In the genomic region with DNA sequence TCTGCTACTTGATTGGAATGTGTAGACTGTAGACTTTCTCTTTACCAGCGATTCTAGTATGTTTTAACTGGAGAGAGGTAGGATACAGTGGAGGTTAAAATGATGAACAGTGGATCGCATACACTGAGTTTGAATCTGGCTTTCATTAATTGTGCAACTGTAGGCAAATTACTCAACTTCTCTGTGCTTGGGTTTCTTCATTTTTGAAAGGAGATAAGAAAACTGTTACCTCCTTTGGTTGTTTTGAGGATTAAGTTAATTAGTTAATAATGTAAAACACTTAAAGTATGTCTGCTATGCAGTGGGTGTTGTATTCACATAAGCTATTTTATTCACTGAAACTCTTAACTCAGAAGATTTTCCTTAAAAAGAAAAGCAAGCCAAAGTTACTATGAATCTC, we compare ENCODE assay signal across 16 cellular contexts.
A peak's percentile ranks its signal among the peaks of the same experiment; 100 is the strongest.
DNase-seq lines count a peak whose midpoint lies in the region; ATAC-seq and TF ChIP-seq lines count a peak whose summit lies in the region.
"Had no signal": no experiment of that assay in that cellular context is flagged by ENCODE, and none has a peak within 500 bp of the region (broad histone marks: within the 10 kb centered on the region; RNA-seq: fewer than 3 reads in every experiment).

No MANE protein-coding gene starts in this region.

- H3K27ac Mint-ChIP-seq in activated CD8-positive, alpha-beta T cell treated with anti-CD3 and anti-CD28 coated beads, Interleukin-2, amount 10 ng/mL, durations not matched to agents 7 days and 5 days = no peak overlapping the region

- H4K20me1 ChIP-seq in smooth muscle cell (ENCODE audit: low read depth) = no peaks in the 10 kb centered on the region

- H3K9ac ChIP-seq in smooth muscle cell (ENCODE audit: low read depth) = no peak overlapping the region
- H3K9ac ChIP-seq: SK-N-SH had no signal

- H3K4me3 Mint-ChIP-seq in activated CD8-positive, alpha-beta T cell treated with anti-CD3 and anti-CD28 coated beads, Interleukin-2, amount 10 ng/mL, durations not matched to agents 7 days and 5 days = no peak overlapping the region

- H3K27me3 Mint-ChIP-seq in activated CD8-positive, alpha-beta T cell treated with anti-CD3 and anti-CD28 coated beads, Interleukin-2, amount 10 ng/mL, durations not matched to agents 7 days and 5 days (ENCODE audit: low read depth) = no peaks in the 10 kb centered on the region

- ATAC-seq in activated CD8-positive, alpha-beta T cell treated with anti-CD3 and anti-CD28 coated beads, Interleukin-2, amount 10 ng/mL, durations not matched to agents 7 days and 5 days = no peak
- no peak for ATAC-seq in GM18870 (IDR thresholded peaks at IDR 0.05; ENCODE audit: unreplicated experiment)
- ATAC-seq in GM21423 (IDR thresholded peaks at IDR 0.05; ENCODE audit: unreplicated experiment) = no peak

- WGBS in smooth muscle cell (ENCODE audit: low lambda C conversion rate) = 75% methylated on average over 2 of the region's 2 CpGs

- H3F3A ChIP-seq in smooth muscle cell (ENCODE audit: low read depth) = no peaks in the 10 kb centered on the region

- H3K9me3 ChIP-seq in smooth muscle cell (replicated peaks; ENCODE audit: low read depth) = no peaks in the 10 kb centered on the region
- H3K9me3 ChIP-seq: HAP-1, SK-N-SH had no signal

- peak overlapping the region; percentile 20 for H3K4me2 ChIP-seq in smooth muscle cell
- H3K4me2 ChIP-seq: SK-N-SH had no signal

- no peaks in the 10 kb centered on the region for H3K4me1 ChIP-seq in smooth muscle cell (ENCODE audit: low read depth)
- H3K4me1 ChIP-seq: HAP-1 had no signal

- POLR2A ChIA-PET in BJ (lab: Charles Lee) = no interaction called here
- POLR2A ChIA-PET in activated CD8-positive, alpha-beta T cell treated with anti-CD3 and anti-CD28 coated beads, Interleukin-2, amount 10 ng/mL, durations not matched to agents 7 days and 5 days (lab: Charles Lee) = no interaction called here

- no peaks in the 10 kb centered on the region for H3K4me1 Mint-ChIP-seq in activated CD8-positive, alpha-beta T cell treated with anti-CD3 and anti-CD28 coated beads, Interleukin-2, amount 10 ng/mL, durations not matched to agents 7 days and 5 days (ENCODE audit: low read depth)

- CTCF ChIA-PET in BJ (lab: Yijun Ruan, JAX) = no interaction called here
- CTCF ChIA-PET in activated CD8-positive, alpha-beta T cell treated with anti-CD3 and anti-CD28 coated beads, Interleukin-2, amount 10 ng/mL, durations not matched to agents 7 days and 5 days (lab: Charles Lee) = no interaction called here

- peaks cover 1% of the 10 kb centered on the region; the same call in 1 of the 2 replicates for H3K36me3 ChIP-seq in BJ (ENCODE audit: control insufficient read depth, insufficient read depth, low read length)
- peaks cover 10% of the 10 kb centered on the region for H3K36me3 ChIP-seq in smooth muscle cell (ENCODE audit: low read depth)
- H3K36me3 ChIP-seq: HAP-1 had no signal

- H3K9me3 Mint-ChIP-seq in activated CD8-positive, alpha-beta T cell treated with anti-CD3 and anti-CD28 coated beads, Interleukin-2, amount 10 ng/mL, durations not matched to agents 7 days and 5 days (ENCODE audit: insufficient read depth) = no peaks in the 10 kb centered on the region

- peak; percentile 21 for DNase-seq in BJ (ENCODE audit: low read depth)
- DNase-seq in amniotic epithelial cell (ENCODE audit: low read depth) = peak; percentile 62
- DNase-seq in fibroblast of the aortic adventitia (ENCODE audit: low read depth) = peak; percentile 21
- DNase-seq in smooth muscle cell (lab: John Stamatoyannopoulos, UW; ENCODE audit: unreplicated experiment) = no peak
- no peak for DNase-seq in activated CD8-positive, alpha-beta T cell treated with anti-CD3 and anti-CD28 coated beads, Interleukin-2, amount 10 ng/mL, durations not matched to agents 7 days and 5 days
- DNase-seq in GM19240 (ENCODE audit: insufficient read length, low spot score) = no peak
- DNase-seq: C1 segment of cervical spinal cord; GF-D8; NCI-H446; NCI-H69; NK-92 treated with Interleukin-12 subunit alpha and Interleukin-12 subunit beta, amount 100 ng/mL, for 24 hours; SHP77; SK-N-SH had no signal

- H3K36me3 Mint-ChIP-seq in activated CD8-positive, alpha-beta T cell treated with anti-CD3 and anti-CD28 coated beads, Interleukin-2, amount 10 ng/mL, durations not matched to agents 7 days and 5 days (ENCODE audit: low read depth) = peaks cover 6% of the 10 kb centered on the region

- H3K27me3 ChIP-seq in BJ (ENCODE audit: control insufficient read depth, insufficient read depth, low read length) = no peaks in the 10 kb centered on the region
- no peaks in the 10 kb centered on the region for H3K27me3 ChIP-seq in smooth muscle cell (ENCODE audit: low read depth)

- H2AFZ ChIP-seq in smooth muscle cell (ENCODE audit: low read depth) = no peak overlapping the region

- H3K4me3 ChIP-seq in BJ (ENCODE audit: low read depth, low read length) (no peak overlapping the region), fibroblast of the aortic adventitia (ENCODE audit: low read depth, low read length) (no peak overlapping the region), smooth muscle cell (no peak overlapping the region)
- H3K4me3 ChIP-seq: HAP-1 had no signal

- peak overlapping the region; percentile 1 for H3K27ac ChIP-seq in smooth muscle cell (ENCODE audit: low read depth)

- H3K79me2 ChIP-seq in smooth muscle cell (ENCODE audit: low read depth) = no peaks in the 10 kb centered on the region

- TF ChIP-seq CTCF in BJ (IDR thresholded peaks at IDR 0.05; ENCODE audit: insufficient read depth, low read depth, low read length) = no peak
- TF ChIP-seq CTCF in fibroblast of the aortic adventitia (IDR thresholded peaks at IDR 0.05; ENCODE audit: insufficient read depth, low read length) = no peak
- no peak for TF ChIP-seq CTCF in smooth muscle cell (IDR thresholded peaks at IDR 0.05; ENCODE audit: borderline replicate concordance, insufficient read depth, poor library complexity, severe bottlenecking)

Comparison
In these comparisons a context has a peak if more than half of its experiments do, and no peak if none do; other contexts are left out.
1. DNase-seq: peak in BJ (single experiment), amniotic epithelial cell (single experiment) and fibroblast of the aortic adventitia (single experiment); none in smooth muscle cell (single experiment), activated CD8-positive, alpha-beta T cell treated with anti-CD3 and anti-CD28 coated beads, Interleukin-2, amount 10 ng/mL, durations not matched to agents 7 days and 5 days (single experiment) and GM19240 (single experiment).